In genomic region chr17:21298056-21298982, GRCh38 we compare ENCODE assay signal across 22 cellular contexts.
"Had no signal": no experiment of that assay in that cellular context is flagged by ENCODE, and none has a peak within 500 bp of the region (broad histone marks: within the 10 kb centered on the region; RNA-seq: fewer than 3 reads in every experiment).

No MANE protein-coding gene starts in this region.

- H3K27ac ChIP-seq: breast epithelium, hepatocyte, prostate gland, stomach, VCaP had no signal

- H3K4me3 Mint-ChIP-seq: activated naive CD4-positive, alpha-beta T cell treated with anti-CD3 and anti-CD28 coated beads, Interleukin-2, amount 50 U/mL, for 24 hours; mesothelial cell of epicardium; nephron; type B pancreatic cell had no signal

- H3K27me3 ChIP-seq: breast epithelium, hepatocyte, stomach had no signal

- FAIRE-seq: astrocyte, keratinocyte, small intestine had no signal

- DNase-seq: activated CD4-positive, alpha-beta T cell treated with anti-CD3 and anti-CD28 coated beads, Interleukin-2, amount 50 U/mL, for 1 hour; activated CD4-positive, CD25-positive, alpha-beta regulatory T cell treated with anti-CD3 and anti-CD28 coated beads, Interleukin-2, amount 50 U/mL, for 72 hours; activated CD8-positive, alpha-beta memory T cell treated with anti-CD3 and anti-CD28 coated beads for 24 hours; activated gamma-delta T cell; effector CD4-positive, alpha-beta T cell; occipital lobe; small intestine; stimulated activated CD4-positive, alpha-beta T cell treated with anti-CD3 and anti-CD28 coated beads, Interleukin-4, amount 100 ng/mL, for 1 hour; stomach; SW 1271; T-helper 2 cell had no signal

- H3K4me1 Mint-ChIP-seq: mesothelial cell of epicardium, nephron had no signal

- H3K9me3 ChIP-seq: breast epithelium, prostate gland, stomach had no signal

- H3K4me1 ChIP-seq: prostate gland had no signal

- H3K27me3 Mint-ChIP-seq: activated naive CD4-positive, alpha-beta T cell treated with anti-CD3 and anti-CD28 coated beads, Interleukin-2, amount 50 U/mL, for 24 hours; type B pancreatic cell had no signal

- H3K27ac Mint-ChIP-seq: activated naive CD4-positive, alpha-beta T cell treated with anti-CD3 and anti-CD28 coated beads, Interleukin-2, amount 50 U/mL, for 24 hours; mesothelial cell of epicardium; nephron; type B pancreatic cell had no signal

- H3K9me3 Mint-ChIP-seq: activated naive CD4-positive, alpha-beta T cell treated with anti-CD3 and anti-CD28 coated beads, Interleukin-2, amount 50 U/mL, for 24 hours; type B pancreatic cell had no signal

- H3K36me3 ChIP-seq: breast epithelium had no signal

- H3K4me3 ChIP-seq: breast epithelium, hepatocyte, lung, prostate gland, stomach had no signal
